In the genomic region with DNA sequence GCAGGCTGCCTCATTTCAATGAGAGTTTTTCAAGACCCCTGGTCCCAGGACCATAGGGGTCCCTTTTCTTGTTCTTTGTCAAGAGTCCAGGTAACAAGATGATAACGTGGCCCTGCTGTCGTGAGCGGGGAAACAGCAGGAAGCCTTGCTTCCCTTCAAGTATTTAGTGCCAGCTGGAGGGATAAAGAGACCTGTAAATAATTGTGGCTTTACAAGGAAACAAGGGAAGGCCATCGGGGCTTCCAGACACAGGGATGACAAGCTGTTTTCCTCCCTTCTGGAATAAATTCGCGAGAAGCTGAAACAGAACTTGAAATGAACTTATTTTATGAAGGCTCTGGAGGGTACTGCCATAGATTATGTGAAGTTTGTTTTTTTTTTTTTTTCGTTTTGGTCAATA, we compare ENCODE assay signal across 19 cellular contexts.
DNase-seq lines count a peak whose midpoint lies in the region; ATAC-seq and TF ChIP-seq lines count a peak whose summit lies in the region.
"Had no signal": no experiment of that assay in that cellular context is flagged by ENCODE, and none has a peak within 500 bp of the region (broad histone marks: within the 10 kb centered on the region; RNA-seq: fewer than 3 reads in every experiment).

No MANE protein-coding gene starts in this region.

- TF ChIP-seq CTCF in right atrium auricular region (IDR thresholded peaks at IDR 0.05) (no peak), coronary artery (IDR thresholded peaks at IDR 0.05) (no peak), nephron progenitor cell (IDR thresholded peaks at IDR 0.05) (no peak)

- no peak for ATAC-seq in left ventricle myocardium superior
- ATAC-seq in HG03095 (IDR thresholded peaks at IDR 0.05; ENCODE audit: unreplicated experiment) = no peak
- ATAC-seq in GM18511 (IDR thresholded peaks at IDR 0.05; ENCODE audit: unreplicated experiment) = no peak
- ATAC-seq: HCT116 had no signal

- H3K9me3 Mint-ChIP-seq in nephron progenitor cell = peaks cover under 1% of the 10 kb centered on the region
- H3K9me3 Mint-ChIP-seq: CD8-positive, alpha-beta memory T cell had no signal

- H3K4me1 ChIP-seq in right atrium auricular region = peaks cover 0 to 35% of the 10 kb centered on the region in 2 donors
- H3K4me1 ChIP-seq: Peyer's patch had no signal

- no peaks in the 10 kb centered on the region for H3K36me3 ChIP-seq in right atrium auricular region
- H3K36me3 ChIP-seq: BLaER1 treated with 17β-estradiol and CSF1 and Interleukin-3, amounts not matched to agents 10 nM and 100 nM; Peyer's patch had no signal

- H3K9me3 ChIP-seq in right atrium auricular region = no peaks in the 10 kb centered on the region
- H3K9me3 ChIP-seq: BLaER1 treated with 17β-estradiol and CSF1 and Interleukin-3, amounts not matched to agents 10 nM and 100 nM; Peyer's patch had no signal

- peak overlapping the region; percentile 35 to 58 for H3K27ac ChIP-seq in right atrium auricular region
- no peak overlapping the region for H3K27ac ChIP-seq in coronary artery
- H3K27ac ChIP-seq: KMS-11, Peyer's patch had no signal

- DNase-seq in right atrium auricular region (ENCODE audit: low spot score) (no peak), left ventricle myocardium superior (no peak), NCI-H524 (lab: John Stamatoyannopoulos, UW) (peak; percentile 90 to 91), coronary artery (ENCODE audit: low spot score) (peak; percentile 16), nephron progenitor cell (no peak), NCI-H446 treated with DMSO at 0.1 percent for 48 hours (lab: John Stamatoyannopoulos, UW) (no peak)
- DNase-seq: CD8-positive, alpha-beta memory T cell; DND-41; GDM1; NCI-H1417 treated with DMSO at 0.1 percent for 48 hours; NCI-H1930; Peyer's patch; SW 1271; T-helper 2 cell had no signal

- H3K27me3 Mint-ChIP-seq in nephron progenitor cell (ENCODE audit: low read depth, poor library complexity) = peaks cover 4% of the 10 kb centered on the region

- intact Hi-C loops in left ventricle myocardium superior (cut with micrococcal nuclease) = no loop called here

- no peak overlapping the region for H3K4me3 ChIP-seq in right atrium auricular region
- H3K4me3 ChIP-seq in coronary artery = no peak overlapping the region
- H3K4me3 ChIP-seq: BLaER1 treated with 17β-estradiol and CSF1 and Interleukin-3, amounts not matched to agents 10 nM and 100 nM; Peyer's patch had no signal

- H3K4me1 Mint-ChIP-seq in nephron progenitor cell = peaks cover 55% of the 10 kb centered on the region

- H3K4me3 Mint-ChIP-seq in nephron progenitor cell = no peak overlapping the region
- H3K4me3 Mint-ChIP-seq: CD8-positive, alpha-beta memory T cell had no signal

- H3K36me3 Mint-ChIP-seq in nephron progenitor cell (ENCODE audit: low read depth) = no peaks in the 10 kb centered on the region
- H3K36me3 Mint-ChIP-seq: CD8-positive, alpha-beta memory T cell had no signal

- no peak overlapping the region for H3K27ac Mint-ChIP-seq in nephron progenitor cell
- H3K27ac Mint-ChIP-seq: CD8-positive, alpha-beta memory T cell had no signal

- H3K27me3 ChIP-seq in right atrium auricular region = no peaks in the 10 kb centered on the region
- H3K27me3 ChIP-seq: BLaER1 treated with 17β-estradiol and CSF1 and Interleukin-3, amounts not matched to agents 10 nM and 100 nM; Peyer's patch had no signal

Comparison
In these comparisons a context has a peak if more than half of its experiments do, and no peak if none do; other contexts are left out.
1. DNase-seq: peak in NCI-H524 (2 of 2) and coronary artery (single experiment); none in right atrium auricular region (single experiment), left ventricle myocardium superior (single experiment), nephron progenitor cell (single experiment) and NCI-H446 treated with DMSO at 0.1 percent for 48 hours (single experiment).
2. H3K27ac ChIP-seq: peak in right atrium auricular region (2 of 2); none in coronary artery (0 of 2).